In the genomic region with DNA sequence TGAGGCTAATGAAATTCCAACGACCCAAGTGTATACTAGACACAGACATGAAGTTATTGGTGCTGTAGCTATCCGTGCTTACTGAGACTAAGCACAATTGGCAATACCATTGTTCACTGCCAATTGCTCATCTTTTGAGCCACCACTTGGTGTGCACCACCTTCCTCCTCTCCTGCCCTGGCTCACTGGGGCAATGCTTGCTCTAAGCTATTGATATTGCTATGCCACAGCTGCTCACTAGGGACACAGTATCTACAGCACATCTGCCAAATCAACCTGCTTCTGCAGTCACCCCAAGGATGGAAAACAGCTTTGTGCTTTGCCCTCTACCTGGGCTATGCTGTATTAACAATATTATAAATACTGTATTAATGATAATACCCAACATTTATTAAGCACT, we compare ENCODE assay signal across 13 cellular contexts. TPM values are rescaled to one million over a fixed set of nuclear protein-coding genes. Genes with fewer than 3 reads are reported as not detected.
DNase-seq lines count a peak whose midpoint lies in the region; ATAC-seq, FAIRE-seq and TF ChIP-seq lines count a peak whose summit lies in the region.
"Not testable (repeated sequence)": the region's sequence is repeated elsewhere in the genome, so short reads cannot be mapped to it uniquely, and the experiment has no call there.
"Had no signal": no experiment of that assay in that cellular context is flagged by ENCODE, and none has a peak within 500 bp of the region (broad histone marks: within the 10 kb centered on the region; RNA-seq: fewer than 3 reads in every experiment).

No MANE protein-coding gene starts in this region.

- H3K79me2 ChIP-seq in DND-41 (ENCODE audit: insufficient read depth, low read length); PC-3 (ENCODE audit: low read length); H1 (ENCODE audit: control insufficient read depth in 1 of 2, insufficient read depth in 2 of 2, low read length in 2 of 2): not testable (repeated sequence)

- peaks cover 18% of the 10 kb centered on the region for H3K4me1 Mint-ChIP-seq in activated CD4-positive, alpha-beta T cell treated with anti-CD3 and anti-CD28 coated beads for 36 hours
- not testable (repeated sequence) for H3K4me1 Mint-ChIP-seq in activated naive CD8-positive, alpha-beta T cell treated with anti-CD3 and anti-CD28 coated beads, Interleukin-2, amount 10 ng/mL, durations not matched to agents 7 days and 5 days
- peaks cover 3 to 33% (median 23%) of the 10 kb centered on the region in 7 donors for H3K4me1 Mint-ChIP-seq in naive thymus-derived CD4-positive, alpha-beta T cell

- not testable (repeated sequence) for TF ChIP-seq CTCF in DND-41 (IDR thresholded peaks at IDR 0.05; ENCODE audit: borderline replicate concordance, extremely low read depth, low read length, poor library complexity, severe bottlenecking); PC-3 (conservative IDR thresholded peaks at IDR 0.05; ENCODE audit: low read depth, low read length); H1 (IDR thresholded peaks at IDR 0.05; ENCODE audit: control extremely low read depth in 1 of 3, insufficient read depth in 1 of 3, low read depth in 1 of 3, low read length in 3 of 3)

- not testable (repeated sequence) for H4K91ac ChIP-seq in H1 (replicated peaks; ENCODE audit: insufficient read length, low read length)

- H3K27me3 Mint-ChIP-seq in activated CD4-positive, alpha-beta T cell treated with anti-CD3 and anti-CD28 coated beads for 36 hours; activated naive CD8-positive, alpha-beta T cell treated with anti-CD3 and anti-CD28 coated beads, Interleukin-2, amount 10 ng/mL, durations not matched to agents 7 days and 5 days; naive thymus-derived CD4-positive, alpha-beta T cell: not testable (repeated sequence)

- not testable (repeated sequence) for H2AFZ ChIP-seq in DND-41 (ENCODE audit: low read depth, low read length); PC-3 (ENCODE audit: low read length); H1 (ENCODE audit: low read length)

- not testable (repeated sequence) for H2BK120ac ChIP-seq in H1 (replicated peaks; ENCODE audit: low read depth, low read length)

- H3K4me3 Mint-ChIP-seq in activated CD4-positive, alpha-beta T cell treated with anti-CD3 and anti-CD28 coated beads for 36 hours; activated naive CD8-positive, alpha-beta T cell treated with anti-CD3 and anti-CD28 coated beads, Interleukin-2, amount 10 ng/mL, durations not matched to agents 7 days and 5 days; naive thymus-derived CD4-positive, alpha-beta T cell: not testable (repeated sequence)

- TF ChIP-seq EP300 in H1 (IDR thresholded peaks at IDR 0.05; ENCODE audit: borderline replicate concordance in 1 of 2, low read depth in 2 of 2, low read length in 2 of 2), result not testable (repeated sequence)

- not testable (repeated sequence) for H3K4me1 ChIP-seq in DND-41 (ENCODE audit: insufficient read depth, low read length); PC-3 (ENCODE audit: insufficient read depth, low read length); H1 (replicated peaks in 1 of 4; ENCODE audit: control insufficient read depth in 3 of 4, insufficient read depth in 4 of 4, low read length in 3 of 4); naive thymus-derived CD4-positive, alpha-beta T cell (ENCODE audit: control insufficient read depth in 2 of 2, insufficient read depth in 2 of 2, low read length in 2 of 2)

- not testable (repeated sequence) for H3K36me3 Mint-ChIP-seq in activated CD4-positive, alpha-beta T cell treated with anti-CD3 and anti-CD28 coated beads for 36 hours (ENCODE audit: low read depth); activated naive CD8-positive, alpha-beta T cell treated with anti-CD3 and anti-CD28 coated beads, Interleukin-2, amount 10 ng/mL, durations not matched to agents 7 days and 5 days
- H3K36me3 Mint-ChIP-seq in naive thymus-derived CD4-positive, alpha-beta T cell, result peaks cover under 1 to 11% (median 3%) of the 10 kb centered on the region in 5 donors

- ATAC-seq in DND-41 (ENCODE audit: insufficient read depth, low read depth) (peak; percentile 54; the same call in 2 of the 3 replicates), HG02798 (IDR thresholded peaks at IDR 0.05; ENCODE audit: poor library complexity, unreplicated experiment) (peak; percentile 55), PC-3 (peak; percentile 49)
- peak; percentile 77 for ATAC-seq in activated CD4-positive, alpha-beta T cell treated with anti-CD3 and anti-CD28 coated beads for 36 hours
- peak; percentile 61 for ATAC-seq in activated naive CD8-positive, alpha-beta T cell treated with anti-CD3 and anti-CD28 coated beads, Interleukin-2, amount 10 ng/mL, durations not matched to agents 7 days and 5 days (ENCODE audit: low read depth)
- peak; percentile 80 for ATAC-seq in naive thymus-derived CD4-positive, alpha-beta T cell

- H2BK5ac ChIP-seq in H1 (ENCODE audit: low read depth, low read length), result not testable (repeated sequence)

- H3K14ac ChIP-seq in H1 (ENCODE audit: insufficient read length), result not testable (repeated sequence)

- H3K18ac ChIP-seq in H1 (ENCODE audit: extremely low read depth, low read length), result not testable (repeated sequence)

- not testable (repeated sequence) for TF ChIP-seq RAD21 in H1 (IDR thresholded peaks at IDR 0.05 in 1 of 2, conservative IDR thresholded peaks at IDR 0.05 in 1 of 2; ENCODE audit: low read depth in 2 of 2, low read length in 2 of 2)

- not testable (repeated sequence) for H3F3A ChIP-seq in PC-3 (ENCODE audit: low read length, unreplicated experiment)

- FAIRE-seq in H1 (lab: Jason Lieb, UNC) (peak; percentile 99), urothelium cell line (lab: Jason Lieb, UNC) (peak; percentile 84)

- H3K23me2 ChIP-seq in H1 (ENCODE audit: low read depth, low read length), result not testable (repeated sequence)

- not testable (repeated sequence) for H2BK12ac ChIP-seq in H1 (ENCODE audit: low read depth, low read length)

- DNase-seq in DND-41; PC-3; activated CD4-positive, alpha-beta T cell treated with anti-CD3 and anti-CD28 coated beads for 36 hours; activated naive CD8-positive, alpha-beta T cell treated with anti-CD3 and anti-CD28 coated beads, Interleukin-2, amount 10 ng/mL, durations not matched to agents 7 days and 5 days; H1 (ENCODE audit: low read depth in 1 of 2, low spot score in 2 of 2); naive thymus-derived CD4-positive, alpha-beta T cell; urothelium cell line (ENCODE audit: low spot score): not testable (repeated sequence)

- H3K23ac ChIP-seq in H1 (ENCODE audit: insufficient read length), result not testable (repeated sequence)

- not testable (repeated sequence) for H3K9ac ChIP-seq in DND-41 (ENCODE audit: low read depth, low read length); PC-3 (ENCODE audit: low read length); H1 (replicated peaks in 1 of 4; ENCODE audit: extremely low read depth in 1 of 4, low read depth in 3 of 4, low read length in 3 of 4)

- H3K56ac ChIP-seq in H1 (replicated peaks; ENCODE audit: insufficient read length, low read depth, low read length), result not testable (repeated sequence)

- not testable (repeated sequence) for H4K8ac ChIP-seq in H1 (ENCODE audit: extremely low read depth, insufficient read depth, low read length)

- POLR2A ChIA-PET in PC-3 (lab: Charles Lee; ENCODE audit: unreplicated experiment); activated CD4-positive, alpha-beta T cell treated with anti-CD3 and anti-CD28 coated beads for 36 hours (lab: Charles Lee); activated naive CD8-positive, alpha-beta T cell treated with anti-CD3 and anti-CD28 coated beads, Interleukin-2, amount 10 ng/mL, durations not matched to agents 7 days and 5 days (lab: Charles Lee); H1 (lab: Charles Lee; ENCODE audit: partially characterized antibody); naive thymus-derived CD4-positive, alpha-beta T cell (lab: Charles Lee): not testable (repeated sequence)

- not testable (repeated sequence) for H3K4ac ChIP-seq in H1 (replicated peaks; ENCODE audit: insufficient read length, low read depth, low read length)

- not testable (repeated sequence) for BruUV-seq in PC-3 (replicated peaks; lab: Mats Ljungman, UMichigan)

- not testable (repeated sequence) for H2BK15ac ChIP-seq in H1 (ENCODE audit: low read length)

- H4K5ac ChIP-seq in H1 (ENCODE audit: insufficient read length, low read depth, low read length), result not testable (repeated sequence)

- intact Hi-C loops in PC-3 (cut with micrococcal nuclease); activated CD4-positive, alpha-beta T cell treated with anti-CD3 and anti-CD28 coated beads for 36 hours (cut with DNase I, micrococcal nuclease); naive thymus-derived CD4-positive, alpha-beta T cell (cut with micrococcal nuclease): not testable (repeated sequence)

- not testable (repeated sequence) for H3K9me3 ChIP-seq in DND-41 (ENCODE audit: insufficient read depth, low read length, severe bottlenecking); PC-3 (ENCODE audit: low read length); H1 (ENCODE audit: insufficient read depth in 2 of 2, low read depth in 1 of 2, low read length in 1 of 2); naive thymus-derived CD4-positive, alpha-beta T cell (ENCODE audit: control insufficient read depth in 2 of 3, low read length in 3 of 3)

- H3K79me1 ChIP-seq in H1 (ENCODE audit: low read depth, low read length), result not testable (repeated sequence)

- not testable (repeated sequence) for H2AK5ac ChIP-seq in H1 (ENCODE audit: low read depth, low read length)

- H3K4me3 ChIP-seq in DND-41 (ENCODE audit: low read depth in 1 of 2, low read length in 2 of 2); PC-3 (ENCODE audit: low read length); H1 (ENCODE audit: extremely low read depth in 1 of 4, insufficient read depth in 2 of 4, low read depth in 3 of 4, low read length in 4 of 4); naive thymus-derived CD4-positive, alpha-beta T cell (ENCODE audit: low read length): not testable (repeated sequence)

- CTCF ChIA-PET in PC-3 (lab: Charles Lee); activated CD4-positive, alpha-beta T cell treated with anti-CD3 and anti-CD28 coated beads for 36 hours (lab: Charles Lee); naive thymus-derived CD4-positive, alpha-beta T cell (lab: Charles Lee): not testable (repeated sequence)
- CTCF ChIA-PET in H1 (lab: Charles Lee; ENCODE audit: partially characterized antibody), result interaction anchor here (0.8 kb wide), 1 partner anchor 172 kb away, joined by 3 read pairs; no protein-coding TSS in a partner anchor

- WGBS in H1 (ENCODE audit: extremely low coverage in 1 of 2, insufficient coverage in 1 of 2, insufficient read length in 1 of 2, insufficient replicate concordance in 2 of 2, low coverage in 1 of 2, low lambda C conversion rate in 2 of 2, missing lambda C conversion rate in 1 of 2), 2 experiments, result 96% methylated on average over 2 of the region's 2 CpGs; no CpG with 5 or more reads in 1 of the 2 experiments

- H2BK20ac ChIP-seq in H1 (ENCODE audit: low read length), result not testable (repeated sequence)

- H3K27ac Mint-ChIP-seq in activated CD4-positive, alpha-beta T cell treated with anti-CD3 and anti-CD28 coated beads for 36 hours; activated naive CD8-positive, alpha-beta T cell treated with anti-CD3 and anti-CD28 coated beads, Interleukin-2, amount 10 ng/mL, durations not matched to agents 7 days and 5 days; naive thymus-derived CD4-positive, alpha-beta T cell: not testable (repeated sequence)

- not testable (repeated sequence) for H3K27ac ChIP-seq in DND-41 (ENCODE audit: low read length); PC-3 (ENCODE audit: low read length); H1 (ENCODE audit: low read depth, low read length); naive thymus-derived CD4-positive, alpha-beta T cell (ENCODE audit: low read depth, low read length)

- not testable (repeated sequence) for H3K9me2 ChIP-seq in PC-3 (replicated peaks; ENCODE audit: low read length)

- H3K9me3 Mint-ChIP-seq in activated CD4-positive, alpha-beta T cell treated with anti-CD3 and anti-CD28 coated beads for 36 hours (ENCODE audit: low read depth); activated naive CD8-positive, alpha-beta T cell treated with anti-CD3 and anti-CD28 coated beads, Interleukin-2, amount 10 ng/mL, durations not matched to agents 7 days and 5 days; naive thymus-derived CD4-positive, alpha-beta T cell: not testable (repeated sequence)

- H3K27me3 ChIP-seq in DND-41 (ENCODE audit: insufficient read depth, low read length, poor library complexity); PC-3 (ENCODE audit: low read length); H1 (replicated peaks in 1 of 4; ENCODE audit: control insufficient read depth in 3 of 4, extremely low read depth in 1 of 4, insufficient read depth in 3 of 4, low read length in 3 of 4); naive thymus-derived CD4-positive, alpha-beta T cell (ENCODE audit: control insufficient read depth in 2 of 2, insufficient read depth in 2 of 2, low read length in 2 of 2): not testable (repeated sequence)

- H3K36me3 ChIP-seq in DND-41 (ENCODE audit: insufficient read depth, low read length); PC-3 (ENCODE audit: low read depth, low read length); H1 (ENCODE audit: control insufficient read depth in 2 of 4, insufficient read depth in 4 of 4, low read length in 3 of 4); naive thymus-derived CD4-positive, alpha-beta T cell (ENCODE audit: control insufficient read depth in 2 of 3, insufficient read depth in 3 of 3, low read length in 3 of 3): not testable (repeated sequence)

- H3K4me2 ChIP-seq in DND-41 (ENCODE audit: insufficient read depth, low read length); PC-3 (ENCODE audit: low read length); H1 (ENCODE audit: insufficient read depth in 1 of 2, low read depth in 2 of 2, low read length in 2 of 2): not testable (repeated sequence)

- TF ChIP-seq POLR2A in H1 (IDR thresholded peaks at IDR 0.05; ENCODE audit: control extremely low read depth in 1 of 2, low read depth in 2 of 2, low read length in 2 of 2), result not testable (repeated sequence)

- H4K20me1 ChIP-seq in DND-41 (ENCODE audit: insufficient read depth, low read length); PC-3 (ENCODE audit: low read length); H1 (replicated peaks in 1 of 2; ENCODE audit: control insufficient read depth in 1 of 2, insufficient read depth in 2 of 2, low read length in 2 of 2): not testable (repeated sequence)

RNA-seq across cellular contexts. Expression of a gene that starts 16.0 kb away (rescaled TPM):
- total RNA-seq in PC-3 (2014; rRNA removed), result 0.18 TPM in 1 of 2 replicates, not detected in the other
- total RNA-seq in activated CD4-positive, alpha-beta T cell treated with anti-CD3 and anti-CD28 coated beads for 36 hours, result not detected
- not detected for total RNA-seq in activated naive CD8-positive, alpha-beta T cell treated with anti-CD3 and anti-CD28 coated beads, Interleukin-2, amount 10 ng/mL, durations not matched to agents 7 days and 5 days
- total RNA-seq in H1 (2021; fragmentation: NEBNext Ultra II Directional; extraction: Animal tissue kit (Norgen Biotek cat#: 25700)), result 0.36 TPM in 1 of 2 replicates, not detected in the other
- 0.09 and 0.30 TPM in 2 replicates for polyA plus RNA-seq in H1 (2011; rRNA removed)
- polyA plus RNA-seq in H1 (2011; cell fraction: cytosol; rRNA removed), result 0.45 TPM
- polyA plus RNA-seq in H1 (2011; cell fraction: nucleus; rRNA removed), result 0.37 TPM
- polyA plus RNA-seq in H1 (2012, experiment 1 of 2), result 0.28 to 0.60 TPM in 2 of 4 replicates, not detected in the others
- polyA plus RNA-seq in H1 (2012, experiment 2 of 2), result not detected
- polyA plus RNA-seq in H1 (2013, experiment 1 of 2), result 0.12 TPM
- polyA plus RNA-seq in H1 (2013, experiment 2 of 2), result 0.09 TPM
- polyA minus RNA-seq in H1 (2011; rRNA and poly(A)+ RNA removed), result not detected in 2 replicates
- not detected for polyA minus RNA-seq in H1 (2011; cell fraction: cytosol; rRNA and poly(A)+ RNA removed)
- not detected for polyA minus RNA-seq in H1 (2011; cell fraction: nucleus; rRNA and poly(A)+ RNA removed)
- total RNA-seq in naive thymus-derived CD4-positive, alpha-beta T cell, result not detected
- polyA plus RNA-seq in naive thymus-derived CD4-positive, alpha-beta T cell, result under 1 TPM in 1 of 2 donors, not detected in 1; 0.26 TPM
- total RNA-seq: CD8-positive, alpha-beta memory T cell; H7; HFFc6; HT1080; IMR-90 had no signal
- polyA plus RNA-seq: CD8-positive, alpha-beta memory T cell; IMR-90 had no signal
